In genomic region chr14:63432228-63432627, GRCh38 we compare ENCODE assay signal across 17 cellular contexts.
A peak's percentile ranks its signal among the peaks of the same experiment; 100 is the strongest.
DNase-seq lines count a peak whose midpoint lies in the region; ATAC-seq and TF ChIP-seq lines count a peak whose summit lies in the region.
"Had no signal": no experiment of that assay in that cellular context is flagged by ENCODE, and none has a peak within 500 bp of the region (broad histone marks: within the 10 kb centered on the region; RNA-seq: fewer than 3 reads in every experiment).

No MANE protein-coding gene starts in this region.

- no peaks in the 10 kb centered on the region for H3K27me3 Mint-ChIP-seq in progenitor cell of endocrine pancreas
- H3K27me3 Mint-ChIP-seq: activated CD4-positive, alpha-beta T cell treated with anti-CD3 and anti-CD28 coated beads, Interleukin-2, amount 10 ng/mL, durations not matched to agents 7 days and 5 days; activated naive CD8-positive, alpha-beta T cell treated with anti-CD3 and anti-CD28 coated beads, Interleukin-2, amount 50 U/mL, for 24 hours; B cell had no signal

- peaks cover 13% of the 10 kb centered on the region for H3K4me1 Mint-ChIP-seq in progenitor cell of endocrine pancreas (ENCODE audit: low read depth)

- peak; percentile 18 for DNase-seq in NCI-H1092 treated with DMSO at 0.1 percent for 48 hours (lab: John Stamatoyannopoulos, UW)
- no peak for DNase-seq in NCI-H1092 (lab: John Stamatoyannopoulos, UW)
- DNase-seq in NCI-H345 (lab: John Stamatoyannopoulos, UW): peak; percentile 35
- DNase-seq in caudate nucleus (lab: John Stamatoyannopoulos, UW): no peak
- DNase-seq in progenitor cell of endocrine pancreas (ENCODE audit: low spot score, unreplicated experiment): no peak
- no peak for DNase-seq in KG1 (lab: John Stamatoyannopoulos, UW)
- no peak for DNase-seq in cardiac septum (ENCODE audit: low spot score)
- DNase-seq: activated CD4-positive, alpha-beta T cell treated with anti-CD3 and anti-CD28 coated beads, Interleukin-2, amount 10 ng/mL, durations not matched to agents 7 days and 5 days; activated CD8-positive, alpha-beta memory T cell treated with anti-CD3 and anti-CD28 coated beads, Interleukin-2, amount 50 U/mL, for 4 hours; activated effector memory CD4-positive, alpha-beta T cell treated with anti-CD3 and anti-CD28 coated beads, Interleukin-2, amount 50 U/mL, for 16 hours; activated naive CD8-positive, alpha-beta T cell treated with anti-CD3 and anti-CD28 coated beads, Interleukin-2, amount 50 U/mL, for 24 hours; dermis blood vessel endothelial cell; NCI-H187 treated with DMSO at 0.1 percent for 48 hours; NCI-H524 had no signal

- intact Hi-C loops in cardiac septum (cut with DNase I): no loop called here

- no peak for TF ChIP-seq CTCF in progenitor cell of endocrine pancreas (IDR thresholded peaks at IDR 0.05; ENCODE audit: unreplicated experiment)

- no peaks in the 10 kb centered on the region for H3K9me3 Mint-ChIP-seq in progenitor cell of endocrine pancreas (ENCODE audit: low read depth)
- H3K9me3 Mint-ChIP-seq: activated CD4-positive, alpha-beta T cell treated with anti-CD3 and anti-CD28 coated beads, Interleukin-2, amount 10 ng/mL, durations not matched to agents 7 days and 5 days; activated naive CD8-positive, alpha-beta T cell treated with anti-CD3 and anti-CD28 coated beads, Interleukin-2, amount 50 U/mL, for 24 hours had no signal

- H3K27ac ChIP-seq in caudate nucleus (ENCODE audit: low read depth, low read length): peak overlapping the region; percentile 1
- H3K27ac ChIP-seq: vagina had no signal

- no peak for ATAC-seq in GM18907 (IDR thresholded peaks at IDR 0.05; ENCODE audit: unreplicated experiment)
- ATAC-seq: activated naive CD8-positive, alpha-beta T cell treated with anti-CD3 and anti-CD28 coated beads, Interleukin-2, amount 50 U/mL, for 24 hours had no signal

- H3K4me3 Mint-ChIP-seq in progenitor cell of endocrine pancreas (ENCODE audit: low read depth): no peak overlapping the region
- H3K4me3 Mint-ChIP-seq: activated CD4-positive, alpha-beta T cell treated with anti-CD3 and anti-CD28 coated beads, Interleukin-2, amount 10 ng/mL, durations not matched to agents 7 days and 5 days; activated naive CD8-positive, alpha-beta T cell treated with anti-CD3 and anti-CD28 coated beads, Interleukin-2, amount 50 U/mL, for 24 hours; B cell had no signal

- peak overlapping the region; percentile 0 for H3K27ac Mint-ChIP-seq in progenitor cell of endocrine pancreas
- H3K27ac Mint-ChIP-seq: activated CD4-positive, alpha-beta T cell treated with anti-CD3 and anti-CD28 coated beads, Interleukin-2, amount 10 ng/mL, durations not matched to agents 7 days and 5 days; activated naive CD8-positive, alpha-beta T cell treated with anti-CD3 and anti-CD28 coated beads, Interleukin-2, amount 50 U/mL, for 24 hours; B cell had no signal

- H3K36me3 Mint-ChIP-seq in progenitor cell of endocrine pancreas (ENCODE audit: insufficient read depth): no peaks in the 10 kb centered on the region

Comparison
In these comparisons a context has a peak if more than half of its experiments do, and no peak if none do; other contexts are left out.
1. DNase-seq: peak in NCI-H1092 treated with DMSO at 0.1 percent for 48 hours (single experiment) and NCI-H345 (single experiment); none in NCI-H1092 (single experiment), caudate nucleus (0 of 61), progenitor cell of endocrine pancreas (single experiment), KG1 (single experiment) and cardiac septum (single experiment).